In genomic region chr2:10647451-10647850, GRCh38 we compare ENCODE assay signal across 16 cellular contexts. TPM values are rescaled to one million over a fixed set of nuclear protein-coding genes. Genes with fewer than 3 reads are reported as not detected.
DNase-seq lines count a peak whose midpoint lies in the region; ATAC-seq and TF ChIP-seq lines count a peak whose summit lies in the region.
"Had no signal": no experiment of that assay in that cellular context is flagged by ENCODE, and none has a peak within 500 bp of the region (broad histone marks: within the 10 kb centered on the region; RNA-seq: fewer than 3 reads in every experiment).

No MANE protein-coding gene starts in this region.

- DNase-seq in NCI-H1694 (lab: John Stamatoyannopoulos, UW) (peak; percentile 85), NCI-H2171 treated with DMSO at 0.1 percent for 48 hours (lab: John Stamatoyannopoulos, UW) (peak; percentile 60), glutamatergic neuron (no peak), left ventricle myocardium superior (peak; percentile 58), omental fat pad (ENCODE audit: low spot score) (no peak), WTC11 (ENCODE audit: low spot score) (no peak), AG20443 (ENCODE audit: low spot score) (no peak), NCI-H748 treated with DMSO at 0.1 percent for 48 hours (lab: John Stamatoyannopoulos, UW) (no peak)
- DNase-seq: AML-193; Calu3; CD4-positive, CD25-positive, alpha-beta regulatory T cell; DMS 273 treated with DMSO at 0.1 percent for 48 hours; H7 had no signal

- H3K27me3 Mint-ChIP-seq in glutamatergic neuron (ENCODE audit: unreplicated experiment) (peaks cover 3% of the 10 kb centered on the region), WTC11 (ENCODE audit: low read depth) (no peaks in the 10 kb centered on the region)
- H3K27me3 Mint-ChIP-seq: CD4-positive, CD25-positive, alpha-beta regulatory T cell; IgD-negative memory B cell had no signal

- H3K9me3 Mint-ChIP-seq in glutamatergic neuron (ENCODE audit: unreplicated experiment) (peaks cover under 1% of the 10 kb centered on the region), WTC11 (no peaks in the 10 kb centered on the region)
- H3K9me3 Mint-ChIP-seq: CD4-positive, CD25-positive, alpha-beta regulatory T cell; GM23338; IgD-negative memory B cell had no signal

- peak; percentile 97 for ATAC-seq in left ventricle myocardium superior
- no peak for ATAC-seq in omental fat pad (ENCODE audit: low FRiP score)
- ATAC-seq in WTC11 = no peak
- ATAC-seq: GM12878, GM23338 had no signal

- intact Hi-C loops in left ventricle myocardium superior (cut with micrococcal nuclease) = no loop called here

- POLR2A ChIA-PET in WTC11 (lab: Charles Lee) = no interaction called here

- TF ChIP-seq CTCF in glutamatergic neuron (IDR thresholded peaks at IDR 0.05; ENCODE audit: partially characterized antibody, unreplicated experiment) (no peak), omental fat pad (IDR thresholded peaks at IDR 0.05) (no peak), WTC11 (IDR thresholded peaks at IDR 0.05) (no peak)

- peak overlapping the region; percentile 44 for H3K27ac Mint-ChIP-seq in glutamatergic neuron (ENCODE audit: unreplicated experiment)
- no peak overlapping the region for H3K27ac Mint-ChIP-seq in WTC11
- H3K27ac Mint-ChIP-seq: CD4-positive, CD25-positive, alpha-beta regulatory T cell; GM23338 had no signal

- H3K36me3 Mint-ChIP-seq in glutamatergic neuron (ENCODE audit: unreplicated experiment) (no peaks in the 10 kb centered on the region), WTC11 (peaks cover 36% of the 10 kb centered on the region)

- no peak overlapping the region for H3K4me3 Mint-ChIP-seq in glutamatergic neuron (ENCODE audit: unreplicated experiment)
- H3K4me3 Mint-ChIP-seq in WTC11 = no peak overlapping the region
- H3K4me3 Mint-ChIP-seq: CD4-positive, CD25-positive, alpha-beta regulatory T cell; GM23338; IgD-negative memory B cell had no signal

- H3K4me1 Mint-ChIP-seq in glutamatergic neuron (ENCODE audit: low read depth, unreplicated experiment) (peaks cover 21% of the 10 kb centered on the region), WTC11 (no peaks in the 10 kb centered on the region)
- H3K4me1 Mint-ChIP-seq: GM23338 had no signal

- CTCF ChIA-PET in WTC11 (lab: Charles Lee) = no interaction called here

TF ChIP-seq in WTC11, 78 proteins besides CTCF, POLR2A, EP300 and RAD21:
- TF ChIP-seq E2F1 (CRISPR knock-in tag; IDR thresholded peaks at IDR 0.05) (no peak), E2F4 (CRISPR knock-in tag; IDR thresholded peaks at IDR 0.05; ENCODE audit: borderline replicate concordance, low read depth) (no peak), CREM (CRISPR knock-in tag; IDR thresholded peaks at IDR 0.05) (no peak), ETV6 (CRISPR knock-in tag; IDR thresholded peaks at IDR 0.05) (no peak), ARID4B (CRISPR knock-in tag; IDR thresholded peaks at IDR 0.05; ENCODE audit: borderline replicate concordance) (no peak), TCF7 (CRISPR knock-in tag; IDR thresholded peaks at IDR 0.05; ENCODE audit: low read depth) (no peak), ESRRA (CRISPR knock-in tag; IDR thresholded peaks at IDR 0.05; ENCODE audit: borderline replicate concordance) (no peak), CDX4 (CRISPR knock-in tag; IDR thresholded peaks at IDR 0.05; ENCODE audit: borderline replicate concordance) (no peak), ATF1 (CRISPR knock-in tag; IDR thresholded peaks at IDR 0.05) (no peak), MYBL2 (CRISPR knock-in tag; IDR thresholded peaks at IDR 0.05) (no peak)

RNA-seq across cellular contexts. Expression of gene NOL10, which starts 42.3 kb away (rescaled TPM):
- total RNA-seq in glutamatergic neuron (ENCODE audit: unreplicated experiment) = 14.8 TPM
- 19.1 TPM for total RNA-seq in left ventricle myocardium superior
- total RNA-seq in omental fat pad = 10 to 100 TPM; 21.0 to 64.0 (median 23.8) TPM
- 28.1 to 31.8 TPM (median 28.7 TPM) in 3 replicates for total RNA-seq in WTC11 (2021)

Comparison
In these comparisons a context has a peak if more than half of its experiments do, and no peak if none do; other contexts are left out.
1. DNase-seq: peak in NCI-H1694 (single experiment), NCI-H2171 treated with DMSO at 0.1 percent for 48 hours (single experiment) and left ventricle myocardium superior (single experiment); none in glutamatergic neuron (single experiment), omental fat pad (single experiment), WTC11 (single experiment), AG20443 (single experiment) and NCI-H748 treated with DMSO at 0.1 percent for 48 hours (single experiment).